1 cellular context compared by ENCODE assay signal in the genomic region with DNA sequence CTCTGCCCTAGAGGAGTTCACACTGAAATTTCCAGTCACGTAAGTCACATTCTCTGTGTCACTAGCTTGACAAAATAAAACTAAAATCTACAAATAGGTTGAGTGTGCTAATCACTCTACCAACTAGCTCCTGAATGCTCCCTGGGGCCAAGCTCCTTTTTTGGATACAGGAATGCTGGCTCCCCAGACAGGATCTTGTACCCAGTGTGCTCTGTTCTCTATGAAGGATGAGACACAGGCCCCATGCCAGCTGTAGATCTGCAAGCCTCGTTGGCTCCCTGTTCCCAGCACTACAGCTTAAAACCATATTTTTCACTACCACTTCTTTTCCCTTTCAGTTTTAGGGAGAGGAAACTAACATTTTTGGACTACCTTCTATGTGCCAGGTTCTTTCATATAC.
TF ChIP-seq lines count a peak whose summit lies in the region.

No MANE protein-coding gene starts in this region.

TF ChIP-seq in K562, 482 proteins besides CTCF, POLR2A, EP300 and RAD21 (continued from another document):
- TF ChIP-seq, protein P1, sequence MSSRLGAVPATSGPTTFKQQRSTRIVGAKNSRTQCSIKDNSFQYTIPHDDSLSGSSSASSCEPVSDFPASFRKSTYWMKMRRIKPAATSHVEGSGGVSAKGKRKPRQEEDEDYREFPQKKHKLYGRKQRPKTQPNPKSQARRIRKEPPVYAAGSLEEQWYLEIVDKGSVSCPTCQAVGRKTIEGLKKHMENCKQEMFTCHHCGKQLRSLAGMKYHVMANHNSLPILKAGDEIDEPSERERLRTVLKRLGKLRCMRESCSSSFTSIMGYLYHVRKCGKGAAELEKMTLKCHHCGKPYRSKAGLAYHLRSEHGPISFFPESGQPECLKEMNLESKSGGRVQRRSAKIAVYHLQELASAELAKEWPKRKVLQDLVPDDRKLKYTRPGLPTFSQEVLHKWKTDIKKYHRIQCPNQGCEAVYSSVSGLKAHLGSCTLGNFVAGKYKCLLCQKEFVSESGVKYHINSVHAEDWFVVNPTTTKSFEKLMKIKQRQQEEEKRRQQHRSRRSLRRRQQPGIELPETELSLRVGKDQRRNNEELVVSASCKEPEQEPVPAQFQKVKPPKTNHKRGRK (tag; IDR thresholded peaks at IDR 0.05), result no peak
- TF ChIP-seq LCOR (CRISPR knock-in tag; IDR thresholded peaks at IDR 0.05), result no peak
- TF ChIP-seq ELF4 (CRISPR knock-in tag; IDR thresholded peaks at IDR 0.05), result no peak
- no peak for TF ChIP-seq TEAD2 (tag; IDR thresholded peaks at IDR 0.05)
- TF ChIP-seq PURB (CRISPR knock-in tag; IDR thresholded peaks at IDR 0.05; ENCODE audit: low read depth), result no peak
